In genomic region chr10:124064158-124064603, GRCh38 we compare ENCODE assay signal across 9 cellular contexts. TPM values are rescaled to one million over a fixed set of nuclear protein-coding genes. Genes with fewer than 3 reads are reported as not detected.
DNase-seq lines count a peak whose midpoint lies in the region; ATAC-seq and TF ChIP-seq lines count a peak whose summit lies in the region.
"Had no signal": no experiment of that assay in that cellular context is flagged by ENCODE, and none has a peak within 500 bp of the region (broad histone marks: within the 10 kb centered on the region; RNA-seq: fewer than 3 reads in every experiment).

No MANE protein-coding gene starts in this region.

- no peaks in the 10 kb centered on the region for H3K9me3 ChIP-seq in prostate gland
- H3K9me3 ChIP-seq: testis had no signal

- ATAC-seq in GM19043 (IDR thresholded peaks at IDR 0.05; ENCODE audit: low read depth, unreplicated experiment) = peak; percentile 51
- ATAC-seq in HG03066 (IDR thresholded peaks at IDR 0.05; ENCODE audit: low read depth, unreplicated experiment) = peak; percentile 46

- no peaks in the 10 kb centered on the region for H3K4me1 ChIP-seq in prostate gland (replicated peaks)

- 70% methylated on average over 13 of the region's 13 CpGs for WGBS in prostate gland

- peak overlapping the region; percentile 20 for H3K4me3 Mint-ChIP-seq in dendritic cell treated with granulocyte-macrophage colony-stimulating factor and Interleukin-4, amounts not matched to agents 40 ng/mL and 50 ng/mL, for 4 days

- H3K27me3 ChIP-seq in prostate gland (replicated peaks; ENCODE audit: insufficient read depth) = no peaks in the 10 kb centered on the region
- H3K27me3 ChIP-seq: testis had no signal

- intact Hi-C loops in dendritic cell treated with granulocyte-macrophage colony-stimulating factor and Interleukin-4, amounts not matched to agents 40 ng/mL and 50 ng/mL, for 4 days (cut with micrococcal nuclease) = no loop called here
- intact Hi-C loops in prostate gland (cut with DNase I) = no loop called here

- no peaks in the 10 kb centered on the region for H3K36me3 ChIP-seq in prostate gland

- peak overlapping the region; percentile 23 to 56 for H3K27ac ChIP-seq in prostate gland

- in situ Hi-C loops in GM13977 (cut with MboI; ENCODE audit: low pct_unique_long_range_greater_than_20kb, low sequenced_read_pairs, unreplicated experiment) = no loop called here

- H3K27ac Mint-ChIP-seq in dendritic cell treated with granulocyte-macrophage colony-stimulating factor and Interleukin-4, amounts not matched to agents 40 ng/mL and 50 ng/mL, for 4 days = peak overlapping the region; percentile 89

- DNase-seq in prostate gland (ENCODE audit: low spot score) (no peak), HCEC 1CT (no peak), GM13977 (ENCODE audit: low spot score) (no peak), GOT3 (lab: John Stamatoyannopoulos, UW) (no peak)
- DNase-seq in stimulated activated CD4-positive, alpha-beta T cell treated with anti-CD3 and anti-CD28 coated beads, Interleukin-4, amount 100 ng/mL, for 24 hours = no peak

- no peaks in the 10 kb centered on the region for H3K36me3 Mint-ChIP-seq in dendritic cell treated with granulocyte-macrophage colony-stimulating factor and Interleukin-4, amounts not matched to agents 40 ng/mL and 50 ng/mL, for 4 days (ENCODE audit: low read depth)

- peaks cover 67% of the 10 kb centered on the region for H3K4me1 Mint-ChIP-seq in dendritic cell treated with granulocyte-macrophage colony-stimulating factor and Interleukin-4, amounts not matched to agents 40 ng/mL and 50 ng/mL, for 4 days (ENCODE audit: low read depth)

- TF ChIP-seq POLR2A in prostate gland (IDR thresholded peaks at IDR 0.05) = no peak

- H3K27me3 Mint-ChIP-seq in dendritic cell treated with granulocyte-macrophage colony-stimulating factor and Interleukin-4, amounts not matched to agents 40 ng/mL and 50 ng/mL, for 4 days = peaks cover 9% of the 10 kb centered on the region

- H3K4me3 ChIP-seq in prostate gland = no peak overlapping the region
- H3K4me3 ChIP-seq: testis had no signal

- H3K9me3 Mint-ChIP-seq in dendritic cell treated with granulocyte-macrophage colony-stimulating factor and Interleukin-4, amounts not matched to agents 40 ng/mL and 50 ng/mL, for 4 days = no peaks in the 10 kb centered on the region

- TF ChIP-seq CTCF in prostate gland (IDR thresholded peaks at IDR 0.05) = no peak
- no peak for TF ChIP-seq CTCF in GM13977 (IDR thresholded peaks at IDR 0.05; ENCODE audit: extremely low read depth, insufficient read depth, missing control alignments)

RNA-seq across cellular contexts. Expression of gene CHST15, which starts 29.2 kb away (rescaled TPM):
- total RNA-seq in prostate gland = 10 to 100 TPM; 13.9 to 26.0 TPM
